ENCODE assay signal across 10 cellular contexts in genomic region chr3:37308247-37308646, GRCh38.
DNase-seq lines count a peak whose midpoint lies in the region; ATAC-seq, FAIRE-seq and TF ChIP-seq lines count a peak whose summit lies in the region.
"Had no signal": no experiment of that assay in that cellular context is flagged by ENCODE, and none has a peak within 500 bp of the region (broad histone marks: within the 10 kb centered on the region; RNA-seq: fewer than 3 reads in every experiment).

No MANE protein-coding gene starts in this region.

- DNase-seq in CD14-positive monocyte (ENCODE audit: low spot score) (no peak), HCEC 1CT (peak; percentile 41), kidney tubule cell (ENCODE audit: low spot score) (peak; percentile 32)
- DNase-seq: activated B cell treated with CpG ODN at 0.5 μM for 24 hours had no signal

- peak; percentile 46 for TF ChIP-seq CTCF in CD14-positive monocyte (IDR thresholded peaks at IDR 0.05)

- peak; percentile 71 for FAIRE-seq in TTC549 (lab: Jason Lieb, UNC)
- FAIRE-seq: keratinocyte had no signal

- no peaks in the 10 kb centered on the region for H3K9me3 Mint-ChIP-seq in CD14-positive monocyte
- H3K9me3 Mint-ChIP-seq: activated B cell treated with CpG ODN at 0.5 μM for 24 hours had no signal

- intact Hi-C loops in CD14-positive monocyte (cut with micrococcal nuclease), result no loop called here

- ATAC-seq in HG02852 (IDR thresholded peaks at IDR 0.05; ENCODE audit: unreplicated experiment) (no peak), GM21786 (IDR thresholded peaks at IDR 0.05; ENCODE audit: unreplicated experiment) (no peak), HG03139 (IDR thresholded peaks at IDR 0.05; ENCODE audit: unreplicated experiment) (no peak), GM18907 (IDR thresholded peaks at IDR 0.05; ENCODE audit: unreplicated experiment) (no peak)

- peak overlapping the region in 1 of 7 donors; percentile 27 for H3K27ac Mint-ChIP-seq in CD14-positive monocyte
- H3K27ac Mint-ChIP-seq: activated B cell treated with CpG ODN at 0.5 μM for 24 hours had no signal

- H3K4me1 Mint-ChIP-seq in CD14-positive monocyte, result peaks cover 21% of the 10 kb centered on the region
- H3K4me1 Mint-ChIP-seq: activated B cell treated with CpG ODN at 0.5 μM for 24 hours had no signal

- no peaks in the 10 kb centered on the region for H3K27me3 Mint-ChIP-seq in CD14-positive monocyte (ENCODE audit: low read depth in 3 of 3)
- H3K27me3 Mint-ChIP-seq: activated B cell treated with CpG ODN at 0.5 μM for 24 hours had no signal

- H3K36me3 Mint-ChIP-seq in CD14-positive monocyte, result peaks cover 24 to 39% of the 10 kb centered on the region in 2 donors

- H3K4me3 Mint-ChIP-seq in CD14-positive monocyte, result no peak overlapping the region
- H3K4me3 Mint-ChIP-seq: activated B cell treated with CpG ODN at 0.5 μM for 24 hours had no signal
